In genomic region chr7:146235210-146235609, GRCh38 we compare ENCODE assay signal across 21 cellular contexts.
"Had no signal": no experiment of that assay in that cellular context is flagged by ENCODE, and none has a peak within 500 bp of the region (broad histone marks: within the 10 kb centered on the region; RNA-seq: fewer than 3 reads in every experiment).

No MANE protein-coding gene starts in this region.

- H3K9me3 ChIP-seq: lower lobe of right lung, thoracic aorta had no signal

- H3K4me3 ChIP-seq: lower lobe of right lung, thoracic aorta had no signal

- H3K27ac Mint-ChIP-seq: activated naive CD4-positive, alpha-beta T cell treated with anti-CD3 and anti-CD28 coated beads, Interleukin-2, amount 50 U/mL, for 72 hours; activated T-cell treated with anti-CD3 and anti-CD28 coated beads, Interleukin-2, amount 50 U/mL, for 24 hours; activated T-helper 17 cell treated with anti-CD3 and anti-CD28 coated beads, Interleukin-2, amount 50 U/mL, for 72 hours; naive thymus-derived CD4-positive, alpha-beta T cell; progenitor cell of endocrine pancreas; stimulated activated naive B cell treated with anti-CD40 and anti-IgM and Interleukin-4, amounts not matched to agents 10 μg/mL and 1 μg/mL and 100 μg/mL, for 72 hours; type B pancreatic cell had no signal

- H3K4me3 Mint-ChIP-seq: activated T-cell treated with anti-CD3 and anti-CD28 coated beads, Interleukin-2, amount 50 U/mL, for 24 hours; activated T-helper 17 cell treated with anti-CD3 and anti-CD28 coated beads, Interleukin-2, amount 50 U/mL, for 72 hours; central memory CD8-positive, alpha-beta T cell; naive thymus-derived CD4-positive, alpha-beta T cell; neural crest cell; stimulated activated naive B cell treated with anti-CD40 and anti-IgM and Interleukin-4, amounts not matched to agents 10 μg/mL and 1 μg/mL and 100 μg/mL, for 72 hours; type B pancreatic cell had no signal

- H3K27ac ChIP-seq: brain microvascular endothelial cell, lower lobe of right lung, thoracic aorta had no signal

- H3K27me3 ChIP-seq: brain microvascular endothelial cell had no signal

- H3K36me3 Mint-ChIP-seq: activated naive CD4-positive, alpha-beta T cell treated with anti-CD3 and anti-CD28 coated beads, Interleukin-2, amount 50 U/mL, for 72 hours; naive thymus-derived CD4-positive, alpha-beta T cell; stimulated activated naive B cell treated with anti-CD40 and anti-IgM and Interleukin-4, amounts not matched to agents 10 μg/mL and 1 μg/mL and 100 μg/mL, for 72 hours; type B pancreatic cell had no signal

- H3K4me1 ChIP-seq: lower lobe of right lung had no signal

- DNase-seq: activated T-cell treated with anti-CD3 and anti-CD28 coated beads, Interleukin-2, amount 50 U/mL, for 24 hours; aorta; brain microvascular endothelial cell; cortex of kidney; erythroblast; foreskin fibroblast; lower lobe of right lung; naive thymus-derived CD4-positive, alpha-beta T cell; retina; stimulated activated CD4-positive, alpha-beta T cell treated with anti-CD3 and anti-CD28 coated beads, Interleukin-2, amount 100 ng/mL, for 48 hours; stimulated activated CD8-positive, alpha-beta memory T cell treated with anti-CD3 and anti-CD28 coated beads, Interleukin-4, amount 100 ng/mL, for 48 hours; stimulated activated naive B cell treated with anti-CD40 and anti-IgM and Interleukin-4, amounts not matched to agents 10 μg/mL and 1 μg/mL and 100 μg/mL, for 72 hours; T-helper 9 cell had no signal

- H3K9me3 Mint-ChIP-seq: activated T-cell treated with anti-CD3 and anti-CD28 coated beads, Interleukin-2, amount 50 U/mL, for 24 hours; neural crest cell; type B pancreatic cell had no signal

- H3K36me3 ChIP-seq: brain microvascular endothelial cell, lower lobe of right lung, thoracic aorta had no signal

- H3K4me1 Mint-ChIP-seq: activated T-helper 17 cell treated with anti-CD3 and anti-CD28 coated beads, Interleukin-2, amount 50 U/mL, for 72 hours; central memory CD8-positive, alpha-beta T cell; naive thymus-derived CD4-positive, alpha-beta T cell; neural crest cell; stimulated activated naive B cell treated with anti-CD40 and anti-IgM and Interleukin-4, amounts not matched to agents 10 μg/mL and 1 μg/mL and 100 μg/mL, for 72 hours had no signal

- ATAC-seq: activated naive CD4-positive, alpha-beta T cell treated with anti-CD3 and anti-CD28 coated beads, Interleukin-2, amount 50 U/mL, for 72 hours; activated T-helper 17 cell treated with anti-CD3 and anti-CD28 coated beads, Interleukin-2, amount 50 U/mL, for 72 hours; left lobe of liver; lower lobe of right lung; naive thymus-derived CD4-positive, alpha-beta T cell; stimulated activated naive B cell treated with anti-CD40 and anti-IgM and Interleukin-4, amounts not matched to agents 10 μg/mL and 1 μg/mL and 100 μg/mL, for 72 hours had no signal

- H3K27me3 Mint-ChIP-seq: activated T-cell treated with anti-CD3 and anti-CD28 coated beads, Interleukin-2, amount 50 U/mL, for 24 hours; activated T-helper 17 cell treated with anti-CD3 and anti-CD28 coated beads, Interleukin-2, amount 50 U/mL, for 72 hours; central memory CD8-positive, alpha-beta T cell; progenitor cell of endocrine pancreas; stimulated activated naive B cell treated with anti-CD40 and anti-IgM and Interleukin-4, amounts not matched to agents 10 μg/mL and 1 μg/mL and 100 μg/mL, for 72 hours had no signal
